ENCODE assay signal across 12 cellular contexts in the genomic region with DNA sequence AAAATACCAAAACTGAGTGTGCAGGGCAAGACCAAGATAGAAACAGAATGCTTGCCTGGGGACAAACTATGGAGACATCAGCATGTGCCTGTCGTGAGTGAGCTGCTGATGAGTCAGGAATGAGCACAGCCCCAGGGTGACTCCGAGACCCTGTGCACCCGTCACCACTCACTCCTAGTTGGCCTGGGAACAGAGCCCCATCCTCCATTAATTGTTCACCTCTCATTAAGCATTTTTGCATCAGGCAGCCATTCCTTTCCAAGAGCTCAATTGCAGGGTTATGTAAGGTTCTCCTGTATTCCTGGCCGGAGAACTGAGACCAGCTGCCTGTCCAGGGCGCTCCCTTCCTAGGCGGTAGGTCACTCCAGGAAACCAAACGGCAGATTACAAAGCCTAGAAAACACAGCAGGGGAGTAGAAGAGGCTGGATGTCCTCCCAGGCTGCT.
DNase-seq lines count a peak whose midpoint lies in the region; ATAC-seq lines count a peak whose summit lies in the region.
"Had no signal": no experiment of that assay in that cellular context is flagged by ENCODE, and none has a peak within 500 bp of the region (broad histone marks: within the 10 kb centered on the region; RNA-seq: fewer than 3 reads in every experiment).

No MANE protein-coding gene starts in this region.

- in situ Hi-C loops in SK-MEL-5 (cut with HindIII; ENCODE audit: low pct_unique_long_range_greater_than_20kb, low sequenced_read_pairs): no loop called here

- no peak overlapping the region for H3K4me3 ChIP-seq in skeletal muscle cell (ENCODE audit: low read depth, low read length)
- H3K4me3 ChIP-seq: GM12878 had no signal

- no peak for ATAC-seq in HG03442 (IDR thresholded peaks at IDR 0.05; ENCODE audit: unreplicated experiment)
- no peak for ATAC-seq in GM21723 (IDR thresholded peaks at IDR 0.05; ENCODE audit: unreplicated experiment)
- ATAC-seq in HG02852 (IDR thresholded peaks at IDR 0.05; ENCODE audit: unreplicated experiment): no peak
- ATAC-seq: GM12878 had no signal

- DNase-seq in H4 (ENCODE audit: low spot score) (peak; percentile 59), SK-MEL-5 (ENCODE audit: low read depth, low spot score) (peak; percentile 35), foreskin melanocyte (peak; percentile 93), skeletal muscle cell (ENCODE audit: low read depth) (peak; percentile 89), GF-D8 (lab: John Stamatoyannopoulos, UW) (no peak)
- DNase-seq: H9, KBM-7, RPMI8226 had no signal
